Comparison of ENCODE assay signal across 7 cellular contexts in genomic region chr17:22298484-22298951, GRCh38.
DNase-seq lines count a peak whose midpoint lies in the region; ATAC-seq and TF ChIP-seq lines count a peak whose summit lies in the region.
"Not testable (repeated sequence)": the region's sequence is repeated elsewhere in the genome, so short reads cannot be mapped to it uniquely, and the experiment has no call there.

No MANE protein-coding gene starts in this region.

- H2BK120ac ChIP-seq in IMR-90 (ENCODE audit: low read depth, low read length): not testable (repeated sequence)

- in situ Hi-C loops in IMR-90 (cut with MboI; ENCODE audit: low sequenced_read_pairs): not testable (repeated sequence)

- H3K27ac ChIP-seq in IMR-90 (ENCODE audit: insufficient read depth, low read length); esophagus muscularis mucosa (replicated peaks in 1 of 4); lower lobe of right lung: not testable (repeated sequence)

- H3K4ac ChIP-seq in IMR-90 (ENCODE audit: low read depth, low read length): not testable (repeated sequence)

- H3K4me1 ChIP-seq in IMR-90 (ENCODE audit: control insufficient read depth, insufficient read depth, low read length); esophagus muscularis mucosa; lower lobe of right lung: not testable (repeated sequence)

- not testable (repeated sequence) for H4K8ac ChIP-seq in IMR-90 (ENCODE audit: low read depth in 2 of 2, low read length in 2 of 2)

- H3K27me3 ChIP-seq in IMR-90 (ENCODE audit: control insufficient read depth, insufficient read depth, low read length); esophagus muscularis mucosa; lower lobe of right lung (ENCODE audit: low read depth): not testable (repeated sequence)

- not testable (repeated sequence) for H4K91ac ChIP-seq in IMR-90 (ENCODE audit: insufficient read depth, low read depth, low read length)

- H3K36me3 Mint-ChIP-seq in T-helper 17 cell (ENCODE audit: low read depth); stimulated activated memory B cell treated with anti-CD40 and anti-IgM and Interleukin-4, amounts not matched to agents 10 μg/mL and 1 μg/mL and 100 μg/mL, for 72 hours: not testable (repeated sequence)

- H2BK5ac ChIP-seq in IMR-90 (ENCODE audit: low read depth, low read length, poor library complexity, severe bottlenecking): not testable (repeated sequence)

- BruUV-seq in IMR-90 (replicated peaks; lab: Mats Ljungman, UMichigan): not testable (repeated sequence)

- H3K18ac ChIP-seq in IMR-90 (ENCODE audit: low read depth, low read length): not testable (repeated sequence)

- H2BK20ac ChIP-seq in IMR-90 (ENCODE audit: low read depth, low read length): not testable (repeated sequence)

- not testable (repeated sequence) for H3K79me1 ChIP-seq in IMR-90 (ENCODE audit: low read depth in 1 of 2, low read length in 2 of 2)

- not testable (repeated sequence) for H3K36me3 ChIP-seq in IMR-90 (ENCODE audit: control insufficient read depth, insufficient read depth, low read length); esophagus muscularis mucosa; lower lobe of right lung

- not testable (repeated sequence) for H3K9ac ChIP-seq in IMR-90 (ENCODE audit: low read depth, low read length)

- H3K9me1 ChIP-seq in IMR-90 (ENCODE audit: insufficient read depth, low read length): not testable (repeated sequence)

- TF ChIP-seq EP300 in esophagus muscularis mucosa (IDR thresholded peaks at IDR 0.05): not testable (repeated sequence)

- H3K56ac ChIP-seq in IMR-90 (ENCODE audit: extremely low read depth, insufficient read depth, low read length): not testable (repeated sequence)

- CTCF ChIA-PET in IMR-90 (lab: Yijun Ruan, JAX): not testable (repeated sequence)

- not testable (repeated sequence) for H3K27ac Mint-ChIP-seq in T-helper 17 cell; stimulated activated memory B cell treated with anti-CD40 and anti-IgM and Interleukin-4, amounts not matched to agents 10 μg/mL and 1 μg/mL and 100 μg/mL, for 72 hours

- H3K9me3 ChIP-seq in IMR-90 (ENCODE audit: control insufficient read depth, insufficient read depth, low read length) (peaks cover 40% of the 10 kb centered on the region), esophagus muscularis mucosa (peaks cover 0 to 11% (median 0%) of the 10 kb centered on the region in 4 donors)
- H3K9me3 ChIP-seq in T-helper 17 cell (ENCODE audit: control insufficient read depth, low read length, poor library complexity, severe bottlenecking); lower lobe of right lung: not testable (repeated sequence)

- not testable (repeated sequence) for H3K23ac ChIP-seq in IMR-90 (ENCODE audit: low read depth, low read length)

- H3K4me3 ChIP-seq in IMR-90 (ENCODE audit: insufficient read depth, low read depth, low read length); esophagus muscularis mucosa; lower lobe of right lung: not testable (repeated sequence)

- TF ChIP-seq RAD21 in IMR-90 (IDR thresholded peaks at IDR 0.05; ENCODE audit: low read length): not testable (repeated sequence)

- ATAC-seq in IMR-90 (ENCODE audit: low read depth) (peak; percentile 35; the same call in 1 of the 2 replicates), T-helper 17 cell (peak; percentile 59), left cardiac atrium (peak; percentile 34 to 38), lower lobe of right lung (peak; percentile 18 to 40)
- ATAC-seq in stimulated activated memory B cell treated with anti-CD40 and anti-IgM and Interleukin-4, amounts not matched to agents 10 μg/mL and 1 μg/mL and 100 μg/mL, for 72 hours: peak; percentile 17

- not testable (repeated sequence) for TF ChIP-seq POLR2A in IMR-90 (IDR thresholded peaks at IDR 0.05; ENCODE audit: low read depth, low read length); esophagus muscularis mucosa (IDR thresholded peaks at IDR 0.05; ENCODE audit: low read depth)

- H4K20me1 ChIP-seq in IMR-90 (ENCODE audit: insufficient read depth, low read length): not testable (repeated sequence)

- H3K4me2 ChIP-seq in IMR-90 (ENCODE audit: low read depth, low read length): not testable (repeated sequence)

- not testable (repeated sequence) for TF ChIP-seq CTCF in IMR-90 (conservative IDR thresholded peaks at IDR 0.05; ENCODE audit: low read depth, low read length); esophagus muscularis mucosa (IDR thresholded peaks at IDR 0.05); lower lobe of right lung (IDR thresholded peaks at IDR 0.05)

- H2BK15ac ChIP-seq in IMR-90 (ENCODE audit: low read depth, low read length): not testable (repeated sequence)

- not testable (repeated sequence) for H3K27me3 Mint-ChIP-seq in T-helper 17 cell; stimulated activated memory B cell treated with anti-CD40 and anti-IgM and Interleukin-4, amounts not matched to agents 10 μg/mL and 1 μg/mL and 100 μg/mL, for 72 hours

- H2AFZ ChIP-seq in IMR-90 (replicated peaks; ENCODE audit: low read length, poor library complexity): not testable (repeated sequence)

- H2AK9ac ChIP-seq in IMR-90 (replicated peaks; ENCODE audit: low read depth, low read length, poor library complexity): not testable (repeated sequence)

- not testable (repeated sequence) for H3K4me3 Mint-ChIP-seq in T-helper 17 cell; stimulated activated memory B cell treated with anti-CD40 and anti-IgM and Interleukin-4, amounts not matched to agents 10 μg/mL and 1 μg/mL and 100 μg/mL, for 72 hours

- dilution Hi-C loops in IMR-90 (cut with HindIII; ENCODE audit: low sequenced_read_pairs, unreplicated experiment): not testable (repeated sequence)

- intact Hi-C loops in IMR-90 (cut with micrococcal nuclease); esophagus muscularis mucosa (cut with DNase I); left cardiac atrium (cut with DNase I); lower lobe of right lung (cut with DNase I): not testable (repeated sequence)

- WGBS in IMR-90 (ENCODE audit: extremely low coverage in 2 of 2, insufficient read length in 1 of 2), 2 experiments: 53% methylated on average over 6 of the region's 33 CpGs; no CpG with 5 or more reads in 1 of the 2 experiments
- WGBS in esophagus muscularis mucosa: 89% methylated on average over 16 of the region's 33 CpGs

- H3K14ac ChIP-seq in IMR-90 (replicated peaks; ENCODE audit: low read depth, low read length): not testable (repeated sequence)

- H4K5ac ChIP-seq in IMR-90 (ENCODE audit: low read depth, low read length): not testable (repeated sequence)

- POLR2A ChIA-PET in IMR-90 (lab: Charles Lee; ENCODE audit: unreplicated experiment): not testable (repeated sequence)

- H2AK5ac ChIP-seq in IMR-90 (ENCODE audit: low read depth, low read length): not testable (repeated sequence)

- H3K4me1 Mint-ChIP-seq in T-helper 17 cell; stimulated activated memory B cell treated with anti-CD40 and anti-IgM and Interleukin-4, amounts not matched to agents 10 μg/mL and 1 μg/mL and 100 μg/mL, for 72 hours: not testable (repeated sequence)

- H3K9me3 Mint-ChIP-seq in stimulated activated memory B cell treated with anti-CD40 and anti-IgM and Interleukin-4, amounts not matched to agents 10 μg/mL and 1 μg/mL and 100 μg/mL, for 72 hours: not testable (repeated sequence)

- DNase-seq in IMR-90, T-helper 17 cell, left cardiac atrium, lower lobe of right lung: not testable (repeated sequence)
- DNase-seq in NCI-H748 treated with DMSO at 0.1 percent for 48 hours (lab: John Stamatoyannopoulos, UW) (peak; percentile 34), esophagus muscularis mucosa (ENCODE audit: extremely low spot score) (peak; percentile 68)
